ENCODE assay signal across 9 cellular contexts in genomic region chr1:19336543-19336942, GRCh38. TPM values are rescaled to one million over a fixed set of nuclear protein-coding genes. Genes with fewer than 3 reads are reported as not detected.
DNase-seq lines count a peak whose midpoint lies in the region; TF ChIP-seq lines count a peak whose summit lies in the region.
"Had no signal": no experiment of that assay in that cellular context is flagged by ENCODE, and none has a peak within 500 bp of the region (broad histone marks: within the 10 kb centered on the region; RNA-seq: fewer than 3 reads in every experiment).

No MANE protein-coding gene starts in this region.

- no peak overlapping the region for H3K4me3 Mint-ChIP-seq in Caco-2 (ENCODE audit: unreplicated experiment)
- H3K4me3 Mint-ChIP-seq: naive thymus-derived CD4-positive, alpha-beta T cell had no signal

- H3K9me3 ChIP-seq in testis (no peaks in the 10 kb centered on the region), Caco-2 (no peaks in the 10 kb centered on the region)

- peaks cover 7% of the 10 kb centered on the region for H3K4me1 ChIP-seq in testis
- H3K4me1 ChIP-seq in Caco-2 = peaks cover 3% of the 10 kb centered on the region; the same call in 1 of the 2 replicates

- no peak overlapping the region for H3K27ac ChIP-seq in testis

- POLR2A ChIA-PET in Caco-2 (lab: Charles Lee) = no interaction called here

- CTCF ChIA-PET in Caco-2 (lab: Charles Lee) = no interaction called here

- H3K27me3 Mint-ChIP-seq in Caco-2 (ENCODE audit: insufficient read depth, unreplicated experiment) = no peaks in the 10 kb centered on the region
- H3K27me3 Mint-ChIP-seq: naive thymus-derived CD4-positive, alpha-beta T cell had no signal

- no peak for TF ChIP-seq POLR2A in testis (IDR thresholded peaks at IDR 0.05)

- WGBS in testis, 2 donors = 87 to 92% methylated on average over 7 of the region's 7 CpGs

- H3K4me3 ChIP-seq in epithelial cell of proximal tubule (ENCODE audit: low read depth, low read length) (no peak overlapping the region), testis (no peak overlapping the region), Caco-2 (ENCODE audit: low read depth, low read length) (no peak overlapping the region)

- H3K36me3 ChIP-seq in testis (ENCODE audit: low read depth, missing control alignments) (no peaks in the 10 kb centered on the region), Caco-2 (ENCODE audit: control insufficient read depth, insufficient read depth, low read length) (peaks cover under 1% of the 10 kb centered on the region)

- H3K27me3 ChIP-seq in testis = no peaks in the 10 kb centered on the region
- H3K27me3 ChIP-seq in Caco-2 (replicated peaks; ENCODE audit: control insufficient read depth, insufficient read depth, low read length) = no peaks in the 10 kb centered on the region

- no peak overlapping the region for H3K27ac Mint-ChIP-seq in Caco-2 (ENCODE audit: unreplicated experiment)

- peaks cover 6% of the 10 kb centered on the region for H3K4me1 Mint-ChIP-seq in Caco-2 (ENCODE audit: low read depth, unreplicated experiment)

- peaks cover 53% of the 10 kb centered on the region for H3K36me3 Mint-ChIP-seq in Caco-2 (ENCODE audit: insufficient read depth, unreplicated experiment)

- no peaks in the 10 kb centered on the region for H3K9me3 Mint-ChIP-seq in Caco-2 (ENCODE audit: unreplicated experiment)

- TF ChIP-seq CTCF in epithelial cell of proximal tubule (conservative IDR thresholded peaks at IDR 0.05; ENCODE audit: low read depth, low read length) = peak; percentile 2
- TF ChIP-seq CTCF in testis (IDR thresholded peaks at IDR 0.05) = no peak
- TF ChIP-seq CTCF in GM10266 (IDR thresholded peaks at IDR 0.05; ENCODE audit: control insufficient read depth, insufficient read depth, low read depth, missing control alignments) = no peak
- no peak for TF ChIP-seq CTCF in Caco-2 (IDR thresholded peaks at IDR 0.05; ENCODE audit: insufficient read depth in 1 of 2, low read depth in 1 of 2, low read length in 1 of 2, severe bottlenecking in 1 of 2, unreplicated experiment in 1 of 2)

- no TSS peak for BruUV-seq in Caco-2 (replicated peaks; lab: Mats Ljungman, UMichigan)

- intact Hi-C loops in testis (cut with DNase I; ENCODE audit: low total_unique reads) (loop anchor here (5.0 kb wide), 1 partner anchor 321 kb away; no protein-coding TSS in a partner anchor), Caco-2 (cut with micrococcal nuclease; ENCODE audit: unreplicated experiment) (no loop called here)

- DNase-seq in DMS53 (lab: John Stamatoyannopoulos, UW) = peak; percentile 55
- DNase-seq in DMS53 treated with DMSO at 0.1 percent for 48 hours (lab: John Stamatoyannopoulos, UW; ENCODE audit: unreplicated experiment) = no peak
- DNase-seq in T1000 (lab: John Stamatoyannopoulos, UW) = peak; percentile 30
- DNase-seq in epithelial cell of proximal tubule (ENCODE audit: low read depth) = no peak
- peak; percentile 43 to 73 (median 54) for DNase-seq in stimulated activated CD4-positive, alpha-beta T cell treated with anti-CD3 and anti-CD28 coated beads, TNF-alpha, amount 100 ng/mL, for 48 hours (ENCODE audit: low read depth in 3 of 3)
- DNase-seq in testis = no peak
- no peak for DNase-seq in GM10266 (ENCODE audit: extremely low spot score)
- DNase-seq in Caco-2 = no peak

RNA-seq across cellular contexts. Expression of gene SLC66A1, which starts 24.4 kb away (rescaled TPM):
- total RNA-seq in epithelial cell of proximal tubule = 21.7 and 23.7 TPM in 2 replicates
- total RNA-seq in testis = 10 to 100 TPM; 61.1 to 66.0 TPM
- polyA plus RNA-seq in testis (ENCODE audit: insufficient read depth, low read depth, low replicate concordance) = 27.9 TPM
- total RNA-seq in Caco-2 (2022) = 22.0 and 24.0 TPM in 2 replicates

RNA-seq across cellular contexts. Expression of gene AKR7A2, which starts 24.6 kb away (rescaled TPM):
- total RNA-seq in epithelial cell of proximal tubule (92.4 and 102 TPM in 2 replicates), testis (100 to 1,000 TPM in 1 of 2 donors, 10 to 100 TPM in 1; 83.3 to 141 TPM), Caco-2 (2022) (55.4 and 56.7 TPM in 2 replicates)
- polyA plus RNA-seq in testis (ENCODE audit: insufficient read depth, low read depth, low replicate concordance) = 73.0 TPM

RNA-seq across cellular contexts. Expression of gene AKR7A3, which starts 48.0 kb away (rescaled TPM):
- total RNA-seq in epithelial cell of proximal tubule (0.36 and 1.3 TPM in 2 replicates), testis (1 to 10 TPM; 6.2 to 6.5 TPM), Caco-2 (2022) (2.4 and 2.8 TPM in 2 replicates)
- polyA plus RNA-seq in testis (ENCODE audit: insufficient read depth, low read depth, low replicate concordance) = 2.3 TPM
- polyA plus RNA-seq: naive thymus-derived CD4-positive, alpha-beta T cell had no signal

Comparison
In these comparisons a context has a peak if more than half of its experiments do, and no peak if none do; other contexts are left out.
1. DNase-seq: peak in DMS53 (single experiment), T1000 (single experiment) and stimulated activated CD4-positive, alpha-beta T cell treated with anti-CD3 and anti-CD28 coated beads, TNF-alpha, amount 100 ng/mL, for 48 hours (3 of 3); none in DMS53 treated with DMSO at 0.1 percent for 48 hours (single experiment), epithelial cell of proximal tubule (single experiment), testis (single experiment), GM10266 (single experiment) and Caco-2 (0 of 2).